8 cellular contexts compared by ENCODE assay signal in genomic region chr7:32893225-32893560, GRCh38. TPM values are rescaled to one million over a fixed set of nuclear protein-coding genes. Genes with fewer than 3 reads are reported as not detected.
A peak's percentile ranks its signal among the peaks of the same experiment; 100 is the strongest.
DNase-seq lines count a peak whose midpoint lies in the region; ATAC-seq and TF ChIP-seq lines count a peak whose summit lies in the region.

No MANE protein-coding gene starts in this region.

- intact Hi-C loops in testis (cut with DNase I; ENCODE audit: low total_unique reads): loop anchor here (10.0 kb wide), 1 partner anchor 52 kb away; no protein-coding TSS in a partner anchor

- no peak for TF ChIP-seq POLR2A in testis (IDR thresholded peaks at IDR 0.05)

- H3K27ac ChIP-seq in layer of hippocampus (ENCODE audit: low read depth, low read length) (peak overlapping the region; percentile 96), testis (peak overlapping the region; percentile 77 to 99), RWPE1 (no peak overlapping the region)

- peaks cover 2% of the 10 kb centered on the region for H3K27me3 Mint-ChIP-seq in activated CD4-positive, alpha-beta T cell treated with anti-CD3 and anti-CD28 coated beads, Interleukin-2, amount 10 ng/mL, durations not matched to agents 7 days and 5 days
- no peaks in the 10 kb centered on the region for H3K27me3 Mint-ChIP-seq in activated T-helper 17 cell treated with anti-CD3 and anti-CD28 coated beads, Interleukin-2, amount 50 U/mL, for 72 hours

- peaks cover 37% of the 10 kb centered on the region for H3K4me1 Mint-ChIP-seq in activated CD4-positive, alpha-beta T cell treated with anti-CD3 and anti-CD28 coated beads, Interleukin-2, amount 10 ng/mL, durations not matched to agents 7 days and 5 days
- H3K4me1 Mint-ChIP-seq in activated T-helper 17 cell treated with anti-CD3 and anti-CD28 coated beads, Interleukin-2, amount 50 U/mL, for 72 hours: peaks cover 24% of the 10 kb centered on the region

- POLR2A ChIA-PET in activated CD4-positive, alpha-beta T cell treated with anti-CD3 and anti-CD28 coated beads, Interleukin-2, amount 10 ng/mL, durations not matched to agents 7 days and 5 days (lab: Charles Lee): no interaction called here
- POLR2A ChIA-PET in RWPE1 (lab: Yijun Ruan, JAX; ENCODE audit: low non-redundant PET): no interaction called here

- H3K4me1 ChIP-seq in testis: peaks cover 23% of the 10 kb centered on the region

- H3K36me3 ChIP-seq in testis (ENCODE audit: low read depth, missing control alignments): no peaks in the 10 kb centered on the region

- DNase-seq in activated CD4-positive, alpha-beta T cell treated with anti-CD3 and anti-CD28 coated beads, Interleukin-2, amount 10 ng/mL, durations not matched to agents 7 days and 5 days: peak; percentile 27
- no peak for DNase-seq in activated CD4-positive, alpha-beta T cell treated with anti-CD3 and anti-CD28 coated beads, Interleukin-2, amount 50 U/mL, for 48 hours
- DNase-seq in testis (no peak), RWPE1 (ENCODE audit: low spot score) (no peak), SIG-M5 treated with dmso at 0.1 percent for 504 hours (lab: John Stamatoyannopoulos, UW; ENCODE audit: unreplicated experiment) (no peak)

- no peaks in the 10 kb centered on the region for H3K9me3 Mint-ChIP-seq in activated CD4-positive, alpha-beta T cell treated with anti-CD3 and anti-CD28 coated beads, Interleukin-2, amount 10 ng/mL, durations not matched to agents 7 days and 5 days
- no peaks in the 10 kb centered on the region for H3K9me3 Mint-ChIP-seq in activated T-helper 17 cell treated with anti-CD3 and anti-CD28 coated beads, Interleukin-2, amount 50 U/mL, for 72 hours

- no peaks in the 10 kb centered on the region for H3K27me3 ChIP-seq in layer of hippocampus (ENCODE audit: control insufficient read depth, insufficient read depth, low read length)
- H3K27me3 ChIP-seq in testis: no peaks in the 10 kb centered on the region

- CTCF ChIA-PET in activated CD4-positive, alpha-beta T cell treated with anti-CD3 and anti-CD28 coated beads, Interleukin-2, amount 10 ng/mL, durations not matched to agents 7 days and 5 days (lab: Charles Lee): interaction anchor here (1.2 to 3.4 kb wide), 3 partner anchors 9 to 50 kb away, joined by 3 to 17 read pairs (median 7); no protein-coding TSS in a partner anchor
- CTCF ChIA-PET in RWPE1 (lab: Yijun Ruan, JAX): interaction anchor here (0.5 to 0.7 kb wide), 2 partner anchors 59 to 216 kb away, joined by 3 read pairs; partner anchors contain the start of gene RP9

- ATAC-seq in activated T-helper 17 cell treated with anti-CD3 and anti-CD28 coated beads, Interleukin-2, amount 50 U/mL, for 72 hours (replicated peaks): peak; percentile 30
- ATAC-seq in HG03460 (IDR thresholded peaks at IDR 0.05; ENCODE audit: unreplicated experiment): no peak

- WGBS in testis, 2 donors: 41% methylated on average over 4 of the region's 4 CpGs

- H3K4me3 Mint-ChIP-seq in activated CD4-positive, alpha-beta T cell treated with anti-CD3 and anti-CD28 coated beads, Interleukin-2, amount 10 ng/mL, durations not matched to agents 7 days and 5 days: peak overlapping the region; percentile 95
- H3K4me3 Mint-ChIP-seq in activated T-helper 17 cell treated with anti-CD3 and anti-CD28 coated beads, Interleukin-2, amount 50 U/mL, for 72 hours: peak overlapping the region; percentile 93

- H3K27ac Mint-ChIP-seq in activated CD4-positive, alpha-beta T cell treated with anti-CD3 and anti-CD28 coated beads, Interleukin-2, amount 10 ng/mL, durations not matched to agents 7 days and 5 days: peak overlapping the region; percentile 100
- peak overlapping the region; percentile 99 for H3K27ac Mint-ChIP-seq in activated T-helper 17 cell treated with anti-CD3 and anti-CD28 coated beads, Interleukin-2, amount 50 U/mL, for 72 hours

- H3K36me3 Mint-ChIP-seq in activated CD4-positive, alpha-beta T cell treated with anti-CD3 and anti-CD28 coated beads, Interleukin-2, amount 10 ng/mL, durations not matched to agents 7 days and 5 days (ENCODE audit: low read depth): peaks cover 20% of the 10 kb centered on the region
- peaks cover 27% of the 10 kb centered on the region for H3K36me3 Mint-ChIP-seq in activated T-helper 17 cell treated with anti-CD3 and anti-CD28 coated beads, Interleukin-2, amount 50 U/mL, for 72 hours (ENCODE audit: low read depth)

- H3K9me3 ChIP-seq in testis: no peaks in the 10 kb centered on the region

- no peak for TF ChIP-seq CTCF in testis (IDR thresholded peaks at IDR 0.05)
- no peak for TF ChIP-seq CTCF in RWPE1 (conservative IDR thresholded peaks at IDR 0.05; ENCODE audit: low read depth)

- H3K4me3 ChIP-seq in testis: no peak overlapping the region

RNA-seq across cellular contexts. Expression of gene KBTBD2, which starts 1.6 kb away (rescaled TPM):
- total RNA-seq in activated CD4-positive, alpha-beta T cell treated with anti-CD3 and anti-CD28 coated beads, Interleukin-2, amount 10 ng/mL, durations not matched to agents 7 days and 5 days: 10 to 100 TPM; 46.2 to 46.6 TPM
- total RNA-seq in activated T-helper 17 cell treated with anti-CD3 and anti-CD28 coated beads, Interleukin-2, amount 50 U/mL, for 72 hours: 10 to 100 TPM; 33.6 to 50.8 TPM
- 10 to 100 TPM; 45.8 to 48.1 TPM for total RNA-seq in testis
- polyA plus RNA-seq in testis (ENCODE audit: insufficient read depth, low read depth, low replicate concordance): 45.0 TPM
